8 cellular contexts compared by ENCODE assay signal in genomic region chr6:37029249-37029959, GRCh38. TPM values are rescaled to one million over a fixed set of nuclear protein-coding genes. Genes with fewer than 3 reads are reported as not detected.
DNase-seq lines count a peak whose midpoint lies in the region; ATAC-seq and TF ChIP-seq lines count a peak whose summit lies in the region.

No MANE protein-coding gene starts in this region.

- BruUV-seq in PC-9 (replicated peaks; lab: Mats Ljungman, UMichigan), result no TSS peak

- H3K4me3 Mint-ChIP-seq in activated naive CD8-positive, alpha-beta T cell treated with anti-CD3 and anti-CD28 coated beads for 36 hours, result no peak overlapping the region

- CTCF ChIA-PET in PC-9 (lab: Charles Lee), result interaction anchor here (0.6 to 2.1 kb wide), 10 partner anchors 11 to 296 kb away, joined by 3 to 10 read pairs (median 4); no protein-coding TSS in a partner anchor

- peaks cover 25% of the 10 kb centered on the region for H3K4me1 ChIP-seq in PC-9 (replicated peaks; ENCODE audit: insufficient read depth)

- peak; percentile 42 for DNase-seq in COLO668 (lab: John Stamatoyannopoulos, UW; ENCODE audit: unreplicated experiment)
- peak; percentile 48 for DNase-seq in HFF-Myc (ENCODE audit: extremely low read depth, low read depth)
- DNase-seq in PC-9, result peak; percentile 84 to 96
- peak; percentile 52 for DNase-seq in activated naive CD8-positive, alpha-beta T cell treated with anti-CD3 and anti-CD28 coated beads for 36 hours
- peak; percentile 84 for DNase-seq in Right ventricle myocardium superior
- DNase-seq in posterior vena cava (ENCODE audit: low spot score), result peak; percentile 94

- H2AFZ ChIP-seq in PC-9, result no peak overlapping the region

- no peaks in the 10 kb centered on the region for H3K36me3 ChIP-seq in PC-9 (ENCODE audit: low read depth)

- no peaks in the 10 kb centered on the region for H3K79me2 ChIP-seq in PC-9 (ENCODE audit: low read depth)

- peaks cover 11% of the 10 kb centered on the region for H3K36me3 Mint-ChIP-seq in activated naive CD8-positive, alpha-beta T cell treated with anti-CD3 and anti-CD28 coated beads for 36 hours

- no peaks in the 10 kb centered on the region for H3K27me3 Mint-ChIP-seq in activated naive CD8-positive, alpha-beta T cell treated with anti-CD3 and anti-CD28 coated beads for 36 hours

- H3K9me3 Mint-ChIP-seq in activated naive CD8-positive, alpha-beta T cell treated with anti-CD3 and anti-CD28 coated beads for 36 hours, result peaks cover 4% of the 10 kb centered on the region

- H3K4me1 Mint-ChIP-seq in activated naive CD8-positive, alpha-beta T cell treated with anti-CD3 and anti-CD28 coated beads for 36 hours, result peaks cover 47% of the 10 kb centered on the region

- H4K20me1 ChIP-seq in PC-9 (ENCODE audit: insufficient read depth), result no peaks in the 10 kb centered on the region

- peak overlapping the region; percentile 81 for H3K27ac ChIP-seq in PC-9

- H3K9me2 ChIP-seq in PC-9 (ENCODE audit: insufficient read depth), result no peaks in the 10 kb centered on the region

- H3K27ac Mint-ChIP-seq in activated naive CD8-positive, alpha-beta T cell treated with anti-CD3 and anti-CD28 coated beads for 36 hours, result peak overlapping the region; percentile 43

- POLR2A ChIA-PET in PC-9 (lab: Charles Lee; ENCODE audit: unreplicated experiment), result interaction anchor here (0.5 to 1.0 kb wide), 5 partner anchors 24 to 181 kb away, joined by 3 to 8 read pairs (median 4); no protein-coding TSS in a partner anchor

- H3K27me3 ChIP-seq in PC-9 (ENCODE audit: insufficient read depth, low read depth), result no peaks in the 10 kb centered on the region

- no peak overlapping the region for H3K4me2 ChIP-seq in PC-9

- intact Hi-C loops in PC-9 (cut with micrococcal nuclease; ENCODE audit: unreplicated experiment), result loop anchor here (1.0 to 10.0 kb wide), 6 partner anchors 22 to 665 kb away; partner anchors contain the start of gene MDGA1
- intact Hi-C loops in Right ventricle myocardium superior (cut with DNase I), result no loop called here
- intact Hi-C loops in posterior vena cava (cut with DNase I), result loop anchor here in 1 of 2 donors (10.0 kb wide), 1 partner anchor 145 kb away; the partner anchor contains the start of gene PIM1

- no peaks in the 10 kb centered on the region for H3K9me3 ChIP-seq in PC-9 (ENCODE audit: insufficient read depth, low read depth)

- peak; percentile 68 for TF ChIP-seq CTCF in HFF-Myc (IDR thresholded peaks at IDR 0.05; ENCODE audit: low read depth, low read length, missing control alignments)
- peak; percentile 83 for TF ChIP-seq CTCF in PC-9 (conservative IDR thresholded peaks at IDR 0.05)

- ATAC-seq in Right ventricle myocardium superior (ENCODE audit: poor library complexity), result peak; percentile 90
- ATAC-seq in HG03159 (IDR thresholded peaks at IDR 0.05; ENCODE audit: unreplicated experiment), result no peak
- no peak for ATAC-seq in HG03175 (IDR thresholded peaks at IDR 0.05; ENCODE audit: unreplicated experiment)

- peaks cover 24% of the 10 kb centered on the region for H3F3A ChIP-seq in PC-9 (ENCODE audit: insufficient read depth, low read depth)

- H3K4me3 ChIP-seq in HFF-Myc (replicated peaks; ENCODE audit: low read depth, low read length), result no peak overlapping the region
- H3K4me3 ChIP-seq in PC-9, result no peak overlapping the region

RNA-seq across cellular contexts. Expression of gene FGD2, which starts 23.9 kb away (rescaled TPM):
- total RNA-seq in PC-9 (2021), result 0.50 and 0.55 TPM in 2 replicates
- total RNA-seq in activated naive CD8-positive, alpha-beta T cell treated with anti-CD3 and anti-CD28 coated beads for 36 hours, result 1 to 10 TPM; 1.7 to 1.8 TPM
- 5.7 TPM for total RNA-seq in Right ventricle myocardium superior
- 10 to 100 TPM; 23.2 to 35.5 TPM for total RNA-seq in posterior vena cava

RNA-seq across cellular contexts. Expression of gene MTCH1, which starts 43.4 kb away (rescaled TPM):
- 236 and 241 TPM in 2 replicates for total RNA-seq in PC-9 (2021)
- total RNA-seq in activated naive CD8-positive, alpha-beta T cell treated with anti-CD3 and anti-CD28 coated beads for 36 hours, result 100 to 1,000 TPM; 102 to 103 TPM
- 205 TPM for total RNA-seq in Right ventricle myocardium superior
- total RNA-seq in posterior vena cava, result 100 to 1,000 TPM; 148 to 150 TPM

Comparison
In these comparisons a context has a peak if more than half of its experiments do, and no peak if none do; other contexts are left out.
1. DNase-seq: peak in every context shown above with its lines; median percentile 94 in posterior vena cava; 90 in PC-9; 84 in Right ventricle myocardium superior; 52 in activated naive CD8-positive, alpha-beta T cell treated with anti-CD3 and anti-CD28 coated beads for 36 hours; 48 in HFF-Myc; 42 in COLO668.